ENCODE assay signal across 16 cellular contexts in genomic region chr10:93695720-93696119, GRCh38. TPM values are rescaled to one million over a fixed set of nuclear protein-coding genes. Genes with fewer than 3 reads are reported as not detected.
A peak's percentile ranks its signal among the peaks of the same experiment; 100 is the strongest.
DNase-seq lines count a peak whose midpoint lies in the region; ATAC-seq and TF ChIP-seq lines count a peak whose summit lies in the region.
"Had no signal": no experiment of that assay in that cellular context is flagged by ENCODE, and none has a peak within 500 bp of the region (broad histone marks: within the 10 kb centered on the region; RNA-seq: fewer than 3 reads in every experiment).

No MANE protein-coding gene starts in this region.

- H3K36me3 ChIP-seq in tibial artery, result peaks cover 40 to 66% (median 51%) of the 10 kb centered on the region in 3 donors

- peaks cover 6 to 22% of the 10 kb centered on the region in 2 donors for H3K36me3 Mint-ChIP-seq in activated T-cell treated with anti-CD3 and anti-CD28 coated beads, Interleukin-2, amount 50 U/mL, for 72 hours (ENCODE audit: insufficient read depth in 2 of 2)
- peaks cover 25% of the 10 kb centered on the region for H3K36me3 Mint-ChIP-seq in activated T-cell treated with anti-CD3 and anti-CD28 coated beads, Interleukin-2, amount 50 U/mL, for 4 hours (ENCODE audit: insufficient read depth)
- H3K36me3 Mint-ChIP-seq in glutamatergic neuron (ENCODE audit: unreplicated experiment), result no peaks in the 10 kb centered on the region

- H3K27me3 ChIP-seq in tibial artery, result no peaks in the 10 kb centered on the region
- no peaks in the 10 kb centered on the region for H3K27me3 ChIP-seq in right cardiac atrium (ENCODE audit: control insufficient read depth, insufficient read depth)

- no peak overlapping the region for H3K4me3 Mint-ChIP-seq in activated T-cell treated with anti-CD3 and anti-CD28 coated beads, Interleukin-2, amount 50 U/mL, for 72 hours
- H3K4me3 Mint-ChIP-seq in activated T-cell treated with anti-CD3 and anti-CD28 coated beads, Interleukin-2, amount 50 U/mL, for 4 hours, result no peak overlapping the region
- H3K4me3 Mint-ChIP-seq in glutamatergic neuron (ENCODE audit: unreplicated experiment), result no peak overlapping the region

- TF ChIP-seq CTCF in glutamatergic neuron (IDR thresholded peaks at IDR 0.05; ENCODE audit: partially characterized antibody, unreplicated experiment) (no peak), tibial artery (IDR thresholded peaks at IDR 0.05) (no peak)

- no peak for DNase-seq in activated T-cell treated with anti-CD3 and anti-CD28 coated beads, Interleukin-2, amount 50 U/mL, for 72 hours
- DNase-seq in activated T-cell treated with anti-CD3 and anti-CD28 coated beads, Interleukin-2, amount 50 U/mL, for 4 hours, result no peak
- DNase-seq in NCI-H2171 (lab: John Stamatoyannopoulos, UW) (peak; percentile 76), glutamatergic neuron (no peak), tibial artery (no peak), right cardiac atrium (no peak), NCI-H1436 (lab: John Stamatoyannopoulos, UW) (no peak)
- DNase-seq: C1 segment of cervical spinal cord, H7, IMR-90, Kasumi-1, NCI-H1105 treated with DMSO at 0.1 percent for 48 hours, NCI-H2029, NCI-H526, RPMI8226, SIG-M5 had no signal

- no peaks in the 10 kb centered on the region for H3K27me3 Mint-ChIP-seq in activated T-cell treated with anti-CD3 and anti-CD28 coated beads, Interleukin-2, amount 50 U/mL, for 72 hours (ENCODE audit: low read depth)
- no peaks in the 10 kb centered on the region for H3K27me3 Mint-ChIP-seq in activated T-cell treated with anti-CD3 and anti-CD28 coated beads, Interleukin-2, amount 50 U/mL, for 4 hours (ENCODE audit: low read depth)
- no peaks in the 10 kb centered on the region for H3K27me3 Mint-ChIP-seq in glutamatergic neuron (ENCODE audit: unreplicated experiment)

- no peaks in the 10 kb centered on the region for H3K9me3 Mint-ChIP-seq in activated T-cell treated with anti-CD3 and anti-CD28 coated beads, Interleukin-2, amount 50 U/mL, for 72 hours
- no peaks in the 10 kb centered on the region for H3K9me3 Mint-ChIP-seq in activated T-cell treated with anti-CD3 and anti-CD28 coated beads, Interleukin-2, amount 50 U/mL, for 4 hours
- peaks cover 2% of the 10 kb centered on the region for H3K9me3 Mint-ChIP-seq in glutamatergic neuron (ENCODE audit: unreplicated experiment)

- 68% methylated on average over 2 of the region's 2 CpGs for WGBS in right cardiac atrium

- intact Hi-C loops in tibial artery (cut with DNase I; ENCODE audit: low total_unique reads), result no loop called here
- intact Hi-C loops in right cardiac atrium (cut with DNase I), result no loop called here

- H3K4me1 ChIP-seq in tibial artery (peaks cover 0 to 7% (median 0%) of the 10 kb centered on the region in 4 donors), right cardiac atrium (ENCODE audit: control insufficient read depth, insufficient read depth, low read length) (no peaks in the 10 kb centered on the region)

- H3K9me3 ChIP-seq in tibial artery, result no peaks in the 10 kb centered on the region
- H3K9me3 ChIP-seq in right cardiac atrium (ENCODE audit: control insufficient read depth, low read length), result no peaks in the 10 kb centered on the region

- H3K4me1 Mint-ChIP-seq in activated T-cell treated with anti-CD3 and anti-CD28 coated beads, Interleukin-2, amount 50 U/mL, for 72 hours (ENCODE audit: low read depth), result peaks cover 27% of the 10 kb centered on the region
- H3K4me1 Mint-ChIP-seq in activated T-cell treated with anti-CD3 and anti-CD28 coated beads, Interleukin-2, amount 50 U/mL, for 4 hours (ENCODE audit: low read depth), result peaks cover 22% of the 10 kb centered on the region
- peaks cover 5% of the 10 kb centered on the region for H3K4me1 Mint-ChIP-seq in glutamatergic neuron (ENCODE audit: low read depth, unreplicated experiment)

- H3K4me3 ChIP-seq in tibial artery (no peak overlapping the region), right cardiac atrium (ENCODE audit: low read length) (no peak overlapping the region)

- no peak for ATAC-seq in activated T-cell treated with anti-CD3 and anti-CD28 coated beads, Interleukin-2, amount 50 U/mL, for 72 hours (replicated peaks in 1 of 2)
- ATAC-seq in activated T-cell treated with anti-CD3 and anti-CD28 coated beads, Interleukin-2, amount 50 U/mL, for 4 hours, result no peak
- ATAC-seq in right cardiac atrium, result no peak

- H3K27ac ChIP-seq in tibial artery (no peak overlapping the region), right cardiac atrium (ENCODE audit: low read length) (no peak overlapping the region)

- peak overlapping the region; percentile 15 for H3K27ac Mint-ChIP-seq in activated T-cell treated with anti-CD3 and anti-CD28 coated beads, Interleukin-2, amount 50 U/mL, for 72 hours
- peak overlapping the region; percentile 68 for H3K27ac Mint-ChIP-seq in glutamatergic neuron (ENCODE audit: unreplicated experiment)

RNA-seq across cellular contexts. Expression of gene FRA10AC1, which starts 6.7 kb away (rescaled TPM):
- total RNA-seq in activated T-cell treated with anti-CD3 and anti-CD28 coated beads, Interleukin-2, amount 50 U/mL, for 72 hours, result 10 to 100 TPM; 27.9 to 40.7 TPM
- 10 to 100 TPM; 10.1 to 11.1 (median 10.1) TPM for total RNA-seq in activated T-cell treated with anti-CD3 and anti-CD28 coated beads, Interleukin-2, amount 50 U/mL, for 4 hours
- total RNA-seq in glutamatergic neuron (ENCODE audit: unreplicated experiment), result 17.7 TPM
- total RNA-seq in right cardiac atrium, result 10 to 100 TPM; 16.1 to 28.0 (median 21.2) TPM
- polyA plus RNA-seq in right cardiac atrium, result 17.6 TPM
